Comparison of ENCODE assay signal across 1 cellular context in the genomic region with DNA sequence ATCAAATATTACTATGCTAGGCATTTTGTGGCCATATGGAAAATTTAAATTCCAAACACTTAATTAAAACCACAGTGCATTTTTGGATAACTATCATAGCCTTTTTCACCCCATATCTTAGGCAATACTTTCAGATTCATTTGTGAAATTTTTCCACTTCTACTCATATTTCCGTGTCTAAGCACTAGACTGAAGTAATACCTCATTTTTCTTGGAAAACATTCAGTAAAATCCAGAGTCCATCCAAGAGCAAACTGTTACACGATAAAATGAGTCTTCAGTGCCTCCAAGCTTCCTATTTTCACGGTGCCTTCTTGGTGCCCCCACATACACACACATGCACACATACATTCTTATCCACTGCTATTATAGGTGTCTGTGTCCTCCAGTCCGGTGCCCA.
TF ChIP-seq lines count a peak whose summit lies in the region.

No MANE protein-coding gene starts in this region.

TF ChIP-seq in GM23338, 12 proteins besides CTCF, POLR2A, EP300 and RAD21 (continued from another document):
- TF ChIP-seq, protein P1, sequence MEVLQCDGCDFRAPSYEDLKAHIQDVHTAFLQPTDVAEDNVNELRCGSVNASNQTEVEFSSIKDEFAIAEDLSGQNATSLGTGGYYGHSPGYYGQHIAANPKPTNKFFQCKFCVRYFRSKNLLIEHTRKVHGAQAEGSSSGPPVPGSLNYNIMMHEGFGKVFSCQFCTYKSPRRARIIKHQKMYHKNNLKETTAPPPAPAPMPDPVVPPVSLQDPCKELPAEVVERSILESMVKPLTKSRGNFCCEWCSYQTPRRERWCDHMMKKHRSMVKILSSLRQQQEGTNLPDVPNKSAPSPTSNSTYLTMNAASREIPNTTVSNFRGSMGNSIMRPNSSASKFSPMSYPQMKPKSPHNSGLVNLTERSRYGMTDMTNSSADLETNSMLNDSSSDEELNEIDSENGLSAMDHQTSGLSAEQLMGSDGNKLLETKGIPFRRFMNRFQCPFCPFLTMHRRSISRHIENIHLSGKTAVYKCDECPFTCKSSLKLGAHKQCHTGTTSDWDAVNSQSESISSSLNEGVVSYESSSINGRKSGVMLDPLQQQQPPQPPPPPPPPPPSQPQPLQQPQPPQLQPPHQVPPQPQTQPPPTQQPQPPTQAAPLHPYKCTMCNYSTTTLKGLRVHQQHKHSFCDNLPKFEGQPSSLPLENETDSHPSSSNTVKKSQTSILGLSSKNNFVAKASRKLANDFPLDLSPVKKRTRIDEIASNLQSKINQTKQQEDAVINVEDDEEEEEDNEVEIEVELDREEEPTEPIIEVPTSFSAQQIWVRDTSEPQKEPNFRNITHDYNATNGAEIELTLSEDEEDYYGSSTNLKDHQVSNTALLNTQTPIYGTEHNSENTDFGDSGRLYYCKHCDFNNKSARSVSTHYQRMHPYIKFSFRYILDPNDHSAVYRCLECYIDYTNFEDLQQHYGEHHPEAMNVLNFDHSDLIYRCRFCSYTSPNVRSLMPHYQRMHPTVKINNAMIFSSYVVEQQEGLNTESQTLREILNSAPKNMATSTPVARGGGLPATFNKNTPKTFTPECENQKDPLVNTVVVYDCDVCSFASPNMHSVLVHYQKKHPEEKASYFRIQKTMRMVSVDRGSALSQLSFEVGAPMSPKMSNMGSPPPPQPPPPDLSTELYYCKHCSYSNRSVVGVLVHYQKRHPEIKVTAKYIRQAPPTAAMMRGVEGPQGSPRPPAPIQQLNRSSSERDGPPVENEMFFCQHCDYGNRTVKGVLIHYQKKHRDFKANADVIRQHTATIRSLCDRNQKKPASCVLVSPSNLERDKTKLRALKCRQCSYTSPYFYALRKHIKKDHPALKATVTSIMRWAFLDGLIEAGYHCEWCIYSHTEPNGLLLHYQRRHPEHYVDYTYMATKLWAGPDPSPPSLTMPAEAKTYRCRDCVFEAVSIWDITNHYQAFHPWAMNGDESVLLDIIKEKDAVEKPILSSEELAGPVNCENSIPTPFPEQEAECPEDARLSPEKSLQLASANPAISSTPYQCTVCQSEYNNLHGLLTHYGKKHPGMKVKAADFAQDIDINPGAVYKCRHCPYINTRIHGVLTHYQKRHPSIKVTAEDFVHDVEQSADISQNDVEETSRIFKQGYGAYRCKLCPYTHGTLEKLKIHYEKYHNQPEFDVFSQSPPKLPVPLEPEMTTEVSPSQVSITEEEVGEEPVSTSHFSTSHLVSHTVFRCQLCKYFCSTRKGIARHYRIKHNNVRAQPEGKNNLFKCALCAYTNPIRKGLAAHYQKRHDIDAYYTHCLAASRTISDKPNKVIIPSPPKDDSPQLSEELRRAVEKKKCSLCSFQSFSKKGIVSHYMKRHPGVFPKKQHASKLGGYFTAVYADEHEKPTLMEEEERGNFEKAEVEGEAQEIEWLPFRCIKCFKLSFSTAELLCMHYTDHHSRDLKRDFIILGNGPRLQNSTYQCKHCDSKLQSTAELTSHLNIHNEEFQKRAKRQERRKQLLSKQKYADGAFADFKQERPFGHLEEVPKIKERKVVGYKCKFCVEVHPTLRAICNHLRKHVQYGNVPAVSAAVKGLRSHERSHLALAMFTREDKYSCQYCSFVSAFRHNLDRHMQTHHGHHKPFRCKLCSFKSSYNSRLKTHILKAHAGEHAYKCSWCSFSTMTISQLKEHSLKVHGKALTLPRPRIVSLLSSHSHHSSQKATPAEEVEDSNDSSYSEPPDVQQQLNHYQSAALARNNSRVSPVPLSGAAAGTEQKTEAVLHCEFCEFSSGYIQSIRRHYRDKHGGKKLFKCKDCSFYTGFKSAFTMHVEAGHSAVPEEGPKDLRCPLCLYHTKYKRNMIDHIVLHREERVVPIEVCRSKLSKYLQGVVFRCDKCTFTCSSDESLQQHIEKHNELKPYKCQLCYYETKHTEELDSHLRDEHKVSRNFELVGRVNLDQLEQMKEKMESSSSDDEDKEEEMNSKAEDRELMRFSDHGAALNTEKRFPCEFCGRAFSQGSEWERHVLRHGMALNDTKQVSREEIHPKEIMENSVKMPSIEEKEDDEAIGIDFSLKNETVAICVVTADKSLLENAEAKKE (CRISPR knock-in tag; IDR thresholded peaks at IDR 0.05): no peak
- no peak for TF ChIP-seq CREB1 (CRISPR knock-in tag; IDR thresholded peaks at IDR 0.05; ENCODE audit: low read depth)
- no peak for TF ChIP-seq EZH2phosphoT487 (IDR thresholded peaks at IDR 0.05; ENCODE audit: unreplicated experiment)
- no peak for TF ChIP-seq STAT1 (IDR thresholded peaks at IDR 0.05; ENCODE audit: unreplicated experiment)
- no peak for TF ChIP-seq ZNF114 (CRISPR knock-in tag; IDR thresholded peaks at IDR 0.05)
